Comparison of ENCODE assay signal across 1 cellular context in genomic region chr7:44103941-44104879, GRCh38.
A peak's percentile ranks its signal among the peaks of the same experiment; 100 is the strongest.
TF ChIP-seq lines count a peak whose summit lies in the region.

TSS of gene AEBP1 (plus strand) at chr7:44104345. CDS start at chr7:44104666, 321 bp downstream.

TF ChIP-seq in H1, 55 proteins besides CTCF, POLR2A, EP300 and RAD21 (continued from another document):
- TF ChIP-seq, protein P1, sequence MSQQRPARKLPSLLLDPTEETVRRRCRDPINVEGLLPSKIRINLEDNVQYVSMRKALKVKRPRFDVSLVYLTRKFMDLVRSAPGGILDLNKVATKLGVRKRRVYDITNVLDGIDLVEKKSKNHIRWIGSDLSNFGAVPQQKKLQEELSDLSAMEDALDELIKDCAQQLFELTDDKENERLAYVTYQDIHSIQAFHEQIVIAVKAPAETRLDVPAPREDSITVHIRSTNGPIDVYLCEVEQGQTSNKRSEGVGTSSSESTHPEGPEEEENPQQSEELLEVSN (IDR thresholded peaks at IDR 0.05): 0 out of 2 replicates have a peak, but pooled peaks have one; percentile 8
- TF ChIP-seq TAF1 (IDR thresholded peaks at IDR 0.05; ENCODE audit: low read depth, low read length) (no peak), CBX8 (IDR thresholded peaks at IDR 0.05; ENCODE audit: borderline replicate concordance, low read depth, low read length) (no peak), TBP (IDR thresholded peaks at IDR 0.05; ENCODE audit: low read depth, low read length) (no peak), SIN3A (conservative IDR thresholded peaks at IDR 0.05 in 1 of 2, IDR thresholded peaks at IDR 0.05 in 1 of 2; ENCODE audit: low read depth in 1 of 2, low read length in 2 of 2) (0 out of 4 replicates have a peak, but pooled peaks of 1 of the 2 experiments have one; percentile 27), SUZ12 (IDR thresholded peaks at IDR 0.05; ENCODE audit: low read length) (no peak), PHF8 (conservative IDR thresholded peaks at IDR 0.05; ENCODE audit: low read depth, low read length) (0 out of 2 replicates have a peak, but pooled peaks have one; percentile 24), ASH2L (IDR thresholded peaks at IDR 0.05; ENCODE audit: low read length) (peak; percentile 85), CHD1 (IDR thresholded peaks at IDR 0.05; ENCODE audit: low read depth, low read length) (no peak), TAF7 (optimal IDR thresholded peaks at IDR 0.05; ENCODE audit: borderline replicate concordance, low read depth, low read length) (no peak), CEBPB (IDR thresholded peaks at IDR 0.05; ENCODE audit: low read depth, low read length) (no peak), RFX5 (IDR thresholded peaks at IDR 0.05; ENCODE audit: borderline replicate concordance, low read depth, low read length) (no peak), GTF2F1 (IDR thresholded peaks at IDR 0.05; ENCODE audit: borderline replicate concordance, low read depth, low read length) (no peak), POU5F1 (IDR thresholded peaks at IDR 0.05; ENCODE audit: low read depth, low read length) (no peak), RXRA (IDR thresholded peaks at IDR 0.05; ENCODE audit: insufficient read depth, low read depth, low read length) (no peak), POLR2AphosphoS5 (IDR thresholded peaks at IDR 0.05; ENCODE audit: low read depth, low read length) (no peak), RBBP5 (IDR thresholded peaks at IDR 0.05; ENCODE audit: borderline replicate concordance, low read depth, low read length) (no peak; the same call in 1 of the 2 replicates), BACH1 (IDR thresholded peaks at IDR 0.05; ENCODE audit: low read length) (no peak), BRCA1 (IDR thresholded peaks at IDR 0.05; ENCODE audit: low read depth, low read length) (no peak), ZNF274 (IDR thresholded peaks at IDR 0.05; ENCODE audit: borderline replicate concordance, extremely low read depth, low read length) (no peak), EGR1 (IDR thresholded peaks at IDR 0.05; ENCODE audit: borderline replicate concordance, low read depth, low read length) (no peak), KDM4A (IDR thresholded peaks at IDR 0.05; ENCODE audit: low read depth, low read length, severe bottlenecking) (peak; percentile 56), ATF2 (IDR thresholded peaks at IDR 0.05; ENCODE audit: low read length) (no peak), SIRT6 (IDR thresholded peaks at IDR 0.05; ENCODE audit: low read length) (no peak), EZH2 (IDR thresholded peaks at IDR 0.05; ENCODE audit: low read depth, low read length, severe bottlenecking) (no peak), CBX5 (IDR thresholded peaks at IDR 0.05; ENCODE audit: low read depth, low read length) (no peak), MAFK (IDR thresholded peaks at IDR 0.05; ENCODE audit: low read depth, low read length) (no peak), CTBP2 (IDR thresholded peaks at IDR 0.05; ENCODE audit: borderline replicate concordance, insufficient read depth, insufficient read length, low read length) (no peak), ATF3 (IDR thresholded peaks at IDR 0.05; ENCODE audit: insufficient read depth, low read depth, low read length) (no peak), SP1 (IDR thresholded peaks at IDR 0.05; ENCODE audit: low read depth, low read length) (no peak), SP4 (IDR thresholded peaks at IDR 0.05; ENCODE audit: low read length) (no peak), KDM5A (IDR thresholded peaks at IDR 0.05; ENCODE audit: low read length) (no peak)
- TF ChIP-seq, protein P2, sequence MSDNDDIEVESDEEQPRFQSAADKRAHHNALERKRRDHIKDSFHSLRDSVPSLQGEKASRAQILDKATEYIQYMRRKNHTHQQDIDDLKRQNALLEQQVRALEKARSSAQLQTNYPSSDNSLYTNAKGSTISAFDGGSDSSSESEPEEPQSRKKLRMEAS (IDR thresholded peaks at IDR 0.05): 0 out of 2 replicates have a peak, but pooled peaks have one; percentile 36
- TF ChIP-seq, protein P3, sequence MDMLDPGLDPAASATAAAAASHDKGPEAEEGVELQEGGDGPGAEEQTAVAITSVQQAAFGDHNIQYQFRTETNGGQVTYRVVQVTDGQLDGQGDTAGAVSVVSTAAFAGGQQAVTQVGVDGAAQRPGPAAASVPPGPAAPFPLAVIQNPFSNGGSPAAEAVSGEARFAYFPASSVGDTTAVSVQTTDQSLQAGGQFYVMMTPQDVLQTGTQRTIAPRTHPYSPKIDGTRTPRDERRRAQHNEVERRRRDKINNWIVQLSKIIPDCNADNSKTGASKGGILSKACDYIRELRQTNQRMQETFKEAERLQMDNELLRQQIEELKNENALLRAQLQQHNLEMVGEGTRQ (IDR thresholded peaks at IDR 0.05; ENCODE audit: low read length): no peak
TF ChIP-seq in H1: peak in this region for 7.
